In the genomic region with DNA sequence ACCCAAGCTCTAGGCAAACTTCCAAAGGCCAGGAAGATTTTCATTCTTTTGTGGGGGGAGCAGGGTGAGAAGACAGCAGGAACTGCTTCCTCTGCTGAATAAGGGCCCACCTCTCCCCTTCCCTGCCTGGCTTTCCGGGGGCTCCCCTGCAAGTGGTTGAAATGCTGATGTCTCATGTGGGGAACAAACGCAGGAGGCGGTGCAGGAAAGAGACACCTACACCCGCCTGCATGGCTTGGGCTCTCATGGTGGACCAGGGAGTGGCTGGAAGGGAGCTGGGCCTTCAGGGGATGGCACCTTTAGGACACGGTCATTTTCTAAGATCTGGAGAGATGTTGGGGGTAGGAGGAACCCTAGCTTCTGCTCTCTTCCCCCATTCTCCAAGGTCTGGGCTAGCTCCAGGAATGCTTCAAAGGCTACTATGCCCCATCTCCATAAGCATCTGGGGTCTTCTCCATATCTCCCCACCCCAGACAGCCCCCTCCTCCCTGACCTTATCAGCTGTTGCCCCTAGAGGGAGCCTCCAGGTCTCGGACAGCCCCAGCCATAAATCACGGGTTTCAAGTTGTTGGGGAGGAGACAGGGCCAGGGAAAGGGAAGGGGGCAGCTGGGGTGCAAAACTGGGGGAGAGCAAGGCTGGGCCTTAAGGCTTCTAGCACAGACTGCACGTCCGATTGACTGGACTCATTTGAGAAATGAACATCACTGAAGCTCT, we compare ENCODE assay signal across 18 cellular contexts.
DNase-seq lines count a peak whose midpoint lies in the region; ATAC-seq, FAIRE-seq and TF ChIP-seq lines count a peak whose summit lies in the region.
"Had no signal": no experiment of that assay in that cellular context is flagged by ENCODE, and none has a peak within 500 bp of the region (broad histone marks: within the 10 kb centered on the region; RNA-seq: fewer than 3 reads in every experiment).

No MANE protein-coding gene starts in this region.

- H3K27ac ChIP-seq in GM12878 (ENCODE audit: control insufficient read depth, insufficient read depth) (no peak overlapping the region), parathyroid adenoma (no peak overlapping the region)
- H3K27ac ChIP-seq: BLaER1, cardiac muscle cell, SJCRH30 had no signal

- CTCF ChIA-PET in GM10248 (lab: Yijun Ruan, JAX), result interaction anchor here (0.8 to 5.6 kb wide), 14 partner anchors 9 to 99 kb away, joined by 3 to 38 read pairs (median 4); no protein-coding TSS in a partner anchor
- CTCF ChIA-PET in GM12878 (lab: Yijun Ruan, JAX), result interaction anchor here (0.7 to 5.1 kb wide), 6 partner anchors 10 to 97 kb away, joined by 3 to 64 read pairs (median 3); no protein-coding TSS in a partner anchor

- TF ChIP-seq EP300 in GM12878 (IDR thresholded peaks at IDR 0.05; ENCODE audit: borderline replicate concordance in 1 of 2, control insufficient read depth in 1 of 2, low read depth in 2 of 2, low read length in 2 of 2), result no peak

- no peaks in the 10 kb centered on the region for H3K4me1 Mint-ChIP-seq in HFFc6 (ENCODE audit: low read depth)
- H3K4me1 Mint-ChIP-seq: naive B cell had no signal

- POLR2A ChIA-PET in GM10248 (lab: Yijun Ruan, JAX) (no interaction called here), GM12878 (lab: Charles Lee) (no interaction called here)

- no TSS peak for BruUV-seq in GM12878 (replicated peaks; lab: Mats Ljungman, UMichigan)

- no peak overlapping the region for H3K4me3 ChIP-seq in GM12878
- H3K4me3 ChIP-seq in parathyroid adenoma (ENCODE audit: low read depth, low read length), result no peak overlapping the region
- H3K4me3 ChIP-seq: BLaER1, cardiac muscle cell, SJCRH30 had no signal

- no peak for FAIRE-seq in GM12878 (lab: Jason Lieb, UNC)
- FAIRE-seq: TTC549 had no signal

- H3K27me3 ChIP-seq in GM12878 (replicated peaks in 1 of 2; ENCODE audit: control insufficient read depth in 2 of 2, insufficient read depth in 2 of 2, low read length in 1 of 2) (no peaks in the 10 kb centered on the region), parathyroid adenoma (ENCODE audit: control insufficient read depth, insufficient read depth, low read length) (peaks cover 4% of the 10 kb centered on the region)
- H3K27me3 ChIP-seq: BLaER1, cardiac muscle cell had no signal

- RAD21 ChIA-PET in GM12878 (lab: Charles Lee; ENCODE audit: unreplicated experiment), result interaction anchor here (3.9 kb wide), 1 partner anchor 96 kb away, joined by 17 read pairs; no protein-coding TSS in a partner anchor

- SMC1A ChIA-PET in GM12878 (lab: Charles Lee; ENCODE audit: uncharacterized antibody, unreplicated experiment), result interaction anchor here (0.8 to 1.6 kb wide), 4 partner anchors 8 to 97 kb away, joined by 3 to 6 read pairs (median 4); no protein-coding TSS in a partner anchor

- TF ChIP-seq CTCF in GM10248 (IDR thresholded peaks at IDR 0.05; ENCODE audit: control extremely low read depth, extremely low read depth, low read depth, missing control alignments) (peak; percentile 6), HFFc6 (IDR thresholded peaks at IDR 0.05) (peak; percentile 30; the same call in 1 of the 2 replicates), GM12878 (IDR thresholded peaks at IDR 0.05 in 2 of 3, conservative IDR thresholded peaks at IDR 0.05 in 1 of 3; ENCODE audit: control insufficient read depth in 2 of 3, extremely low read depth in 1 of 3, insufficient read depth in 1 of 3, low read depth in 3 of 3, low read length in 3 of 3) (peak; percentile 20 to 27 (median 21); a peak in 3 of 6 replicates), parathyroid adenoma (IDR thresholded peaks at IDR 0.05) (peak; percentile 6)

- H3K9me3 Mint-ChIP-seq in HFFc6, result peaks cover 7% of the 10 kb centered on the region; the same call in 1 of the 2 replicates
- H3K9me3 Mint-ChIP-seq: activated naive CD8-positive, alpha-beta T cell treated with anti-CD3 and anti-CD28 coated beads, Interleukin-2, amount 10 ng/mL, durations not matched to agents 7 days and 5 days; activated T-cell treated with anti-CD3 and anti-CD28 coated beads, Interleukin-2, amount 50 U/mL, for 4 hours had no signal

- H3K79me2 ChIP-seq in GM12878 (ENCODE audit: control insufficient read depth, insufficient read depth, low read length), result no peaks in the 10 kb centered on the region
- peaks cover 6% of the 10 kb centered on the region for H3K79me2 ChIP-seq in parathyroid adenoma

- WGBS in GM12878 (ENCODE audit: insufficient coverage, insufficient replicate concordance, low lambda C conversion rate, missing lambda C conversion rate), result 63% methylated on average over 9 of the region's 9 CpGs

- peak; percentile 30 for TF ChIP-seq RAD21 in GM12878 (IDR thresholded peaks at IDR 0.05; ENCODE audit: insufficient read depth, low read depth, low read length)

- TF ChIP-seq POLR2A in GM12878 (IDR thresholded peaks at IDR 0.05; ENCODE audit: low read depth, low read length), result no peak

- H3K27me3 Mint-ChIP-seq in HFFc6 (ENCODE audit: insufficient read depth), result peaks cover 44% of the 10 kb centered on the region

- no peaks in the 10 kb centered on the region for H3K4me1 ChIP-seq in GM12878 (ENCODE audit: control insufficient read depth, insufficient read depth, low read length)
- no peaks in the 10 kb centered on the region for H3K4me1 ChIP-seq in parathyroid adenoma
- H3K4me1 ChIP-seq: SJCRH30 had no signal

- in situ Hi-C loops in GM12878 (cut with MboI), result no loop called here

- no peaks in the 10 kb centered on the region; the same call in 2 of the 3 replicates for H3K9me3 ChIP-seq in GM12878 (replicated peaks; ENCODE audit: control insufficient read depth, insufficient read depth, low read length)
- H3K9me3 ChIP-seq in parathyroid adenoma (ENCODE audit: control insufficient read depth, low read length), result no peaks in the 10 kb centered on the region

- H3K9ac ChIP-seq in GM12878 (ENCODE audit: control insufficient read depth, insufficient read depth, low read length) (no peak overlapping the region), parathyroid adenoma (no peak overlapping the region)
- H3K9ac ChIP-seq: BLaER1 had no signal

- H3K27ac Mint-ChIP-seq in HFFc6, result no peak overlapping the region
- H3K27ac Mint-ChIP-seq: activated naive CD8-positive, alpha-beta T cell treated with anti-CD3 and anti-CD28 coated beads, Interleukin-2, amount 10 ng/mL, durations not matched to agents 7 days and 5 days; naive B cell had no signal

- no peaks in the 10 kb centered on the region for H4K20me1 ChIP-seq in GM12878 (ENCODE audit: control insufficient read depth, insufficient read depth)
- H4K20me1 ChIP-seq: BLaER1 had no signal

- no peaks in the 10 kb centered on the region for H3K36me3 Mint-ChIP-seq in HFFc6 (ENCODE audit: low read depth)
- H3K36me3 Mint-ChIP-seq: activated naive CD8-positive, alpha-beta T cell treated with anti-CD3 and anti-CD28 coated beads, Interleukin-2, amount 10 ng/mL, durations not matched to agents 7 days and 5 days had no signal

- no peak for DNase-seq in GM10248 (ENCODE audit: extremely low spot score)
- DNase-seq in HFFc6, result no peak
- no peak for DNase-seq in GM12878 (ENCODE audit: low read depth, low spot score)
- no peak for DNase-seq in DMS153 (lab: John Stamatoyannopoulos, UW)
- DNase-seq in NOMO-1 treated with dmso at 0.1 percent for 144 hours (lab: John Stamatoyannopoulos, UW; ENCODE audit: unreplicated experiment), result no peak
- no peak for DNase-seq in T-helper 1 cell
- DNase-seq: activated CD4-positive, alpha-beta T cell treated with anti-CD3 and anti-CD28 coated beads, Interleukin-2, amount 50 U/mL, for 48 hours; activated naive CD8-positive, alpha-beta T cell treated with anti-CD3 and anti-CD28 coated beads, Interleukin-2, amount 10 ng/mL, durations not matched to agents 7 days and 5 days; activated T-cell treated with anti-CD3 and anti-CD28 coated beads, Interleukin-2, amount 50 U/mL, for 4 hours; effector CD8-positive, alpha-beta T cell; HCEC 1CT; naive B cell; NCI-H2029 treated with DMSO at 0.1 percent for 48 hours; SJCRH30 had no signal

- ATAC-seq in GM12878, result peak; percentile 28; the same call in 1 of the 3 replicates
- ATAC-seq: activated T-cell treated with anti-CD3 and anti-CD28 coated beads, Interleukin-2, amount 50 U/mL, for 4 hours had no signal

- no peak overlapping the region for H3K4me3 Mint-ChIP-seq in HFFc6
- H3K4me3 Mint-ChIP-seq: activated naive CD8-positive, alpha-beta T cell treated with anti-CD3 and anti-CD28 coated beads, Interleukin-2, amount 10 ng/mL, durations not matched to agents 7 days and 5 days; activated T-cell treated with anti-CD3 and anti-CD28 coated beads, Interleukin-2, amount 50 U/mL, for 4 hours; naive B cell had no signal

- H2AFZ ChIP-seq in GM12878 (ENCODE audit: control insufficient read depth, low read depth, low read length) (no peak overlapping the region), parathyroid adenoma (no peak overlapping the region)

- intact Hi-C loops in GM12878 (cut with micrococcal nuclease; ENCODE audit: unreplicated experiment), result loop anchor here (10.0 kb wide), 1 partner anchor 173 kb away; the partner anchor contains the start of gene NRG2

- H3K36me3 ChIP-seq in GM12878 (ENCODE audit: control insufficient read depth in 2 of 2, insufficient read depth in 2 of 2, low read length in 1 of 2) (peaks cover 0 to 4% of the 10 kb centered on the region in 2 experiments; a peak in 3 of 4 replicates), parathyroid adenoma (ENCODE audit: control insufficient read depth, insufficient read depth, low read length) (no peaks in the 10 kb centered on the region)
- H3K36me3 ChIP-seq: BLaER1, SJCRH30 had no signal

- H3K4me2 ChIP-seq in GM12878 (ENCODE audit: control insufficient read depth, insufficient read depth), result no peak overlapping the region
- H3K4me2 ChIP-seq in parathyroid adenoma (ENCODE audit: low read length), result no peak overlapping the region
- H3K4me2 ChIP-seq: BLaER1 had no signal

TF ChIP-seq in GM12878, 131 proteins besides CTCF, POLR2A, EP300 and RAD21 (continues in another document):
- TF ChIP-seq SMC3 (IDR thresholded peaks at IDR 0.05; ENCODE audit: borderline replicate concordance, low read length), result peak; percentile 9; the same call in 1 of the 2 replicates
